9 cellular contexts compared by ENCODE assay signal in genomic region chr17:9529033-9529748, GRCh38. TPM values are rescaled to one million over a fixed set of nuclear protein-coding genes. Genes with fewer than 3 reads are reported as not detected.
DNase-seq lines count a peak whose midpoint lies in the region; ATAC-seq and TF ChIP-seq lines count a peak whose summit lies in the region.
"Had no signal": no experiment of that assay in that cellular context is flagged by ENCODE, and none has a peak within 500 bp of the region (broad histone marks: within the 10 kb centered on the region; RNA-seq: fewer than 3 reads in every experiment).

No MANE protein-coding gene starts in this region.

- no TSS peak for BruUV-seq in MCF 10A (replicated peaks; lab: Mats Ljungman, UMichigan)

- H3K4me3 Mint-ChIP-seq in MCF 10A (ENCODE audit: unreplicated experiment) = no peak overlapping the region
- H3K4me3 Mint-ChIP-seq in effector memory CD8-positive, alpha-beta T cell = no peak overlapping the region
- H3K4me3 Mint-ChIP-seq: central memory CD8-positive, alpha-beta T cell had no signal

- intact Hi-C loops in MCF 10A (cut with micrococcal nuclease) = no loop called here
- intact Hi-C loops in breast epithelium (cut with DNase I; ENCODE audit: low total_unique reads) = no loop called here
- intact Hi-C loops in uterus (cut with DNase I; ENCODE audit: low total_unique reads) = no loop called here
- intact Hi-C loops in stomach (cut with DNase I; ENCODE audit: low total_unique reads) = loop anchor here (10.0 kb wide), 1 partner anchor 534 kb away; no protein-coding TSS in a partner anchor

- H3K9me3 ChIP-seq in breast epithelium (no peaks in the 10 kb centered on the region), Peyer's patch (no peaks in the 10 kb centered on the region), gastroesophageal sphincter (no peaks in the 10 kb centered on the region), uterus (no peaks in the 10 kb centered on the region), stomach (no peaks in the 10 kb centered on the region)

- 66 to 79% methylated on average over 4 of the region's 5 CpGs for WGBS in gastroesophageal sphincter (ENCODE audit: low coverage in 1 of 2), 2 donors
- 59 to 88% (median 67%) methylated on average over 4 to 5 of the region's 5 CpGs for WGBS in stomach, 5 donors

- H3K27me3 ChIP-seq in breast epithelium (no peaks in the 10 kb centered on the region), Peyer's patch (no peaks in the 10 kb centered on the region), gastroesophageal sphincter (no peaks in the 10 kb centered on the region), uterus (no peaks in the 10 kb centered on the region), stomach (no peaks in the 10 kb centered on the region)

- H3K27ac ChIP-seq in breast epithelium (no peak overlapping the region), Peyer's patch (no peak overlapping the region), gastroesophageal sphincter (no peak overlapping the region), uterus (no peak overlapping the region), stomach (no peak overlapping the region)

- no peaks in the 10 kb centered on the region for H3K9me3 Mint-ChIP-seq in MCF 10A (ENCODE audit: unreplicated experiment)
- no peaks in the 10 kb centered on the region for H3K9me3 Mint-ChIP-seq in effector memory CD8-positive, alpha-beta T cell
- H3K9me3 Mint-ChIP-seq: central memory CD8-positive, alpha-beta T cell had no signal

- no peaks in the 10 kb centered on the region for H3K4me1 Mint-ChIP-seq in MCF 10A (ENCODE audit: insufficient read depth, unreplicated experiment)
- H3K4me1 Mint-ChIP-seq in effector memory CD8-positive, alpha-beta T cell (ENCODE audit: low read depth in 2 of 2) = peaks cover 0 to 3% of the 10 kb centered on the region in 2 donors
- H3K4me1 Mint-ChIP-seq: central memory CD8-positive, alpha-beta T cell had no signal

- TF ChIP-seq EP300 in gastroesophageal sphincter (IDR thresholded peaks at IDR 0.05) (no peak), stomach (IDR thresholded peaks at IDR 0.05) (no peak)

- H3K4me3 ChIP-seq in breast epithelium (no peak overlapping the region), Peyer's patch (no peak overlapping the region), gastroesophageal sphincter (no peak overlapping the region), uterus (no peak overlapping the region), stomach (no peak overlapping the region)

- POLR2A ChIA-PET in MCF 10A (lab: Yijun Ruan, JAX) = no interaction called here

- no peak for TF ChIP-seq POLR2A in breast epithelium (IDR thresholded peaks at IDR 0.05)
- no peak for TF ChIP-seq POLR2A in Peyer's patch (IDR thresholded peaks at IDR 0.05)
- no peak for TF ChIP-seq POLR2A in gastroesophageal sphincter (IDR thresholded peaks at IDR 0.05)
- no peak for TF ChIP-seq POLR2A in uterus (IDR thresholded peaks at IDR 0.05)
- no peak for TF ChIP-seq POLR2A in stomach (IDR thresholded peaks at IDR 0.05)

- H3K27ac Mint-ChIP-seq in MCF 10A (ENCODE audit: low read depth, unreplicated experiment) = no peak overlapping the region
- H3K27ac Mint-ChIP-seq in effector memory CD8-positive, alpha-beta T cell = peak overlapping the region in 1 of 2 donors; percentile 35

- H3K36me3 Mint-ChIP-seq in MCF 10A (ENCODE audit: insufficient read depth, unreplicated experiment) = peaks cover 7% of the 10 kb centered on the region
- H3K36me3 Mint-ChIP-seq in effector memory CD8-positive, alpha-beta T cell (ENCODE audit: insufficient read depth) = peaks cover under 1% of the 10 kb centered on the region

- H3K36me3 ChIP-seq in breast epithelium = no peaks in the 10 kb centered on the region
- H3K36me3 ChIP-seq in Peyer's patch = no peaks in the 10 kb centered on the region
- H3K36me3 ChIP-seq in gastroesophageal sphincter = no peaks in the 10 kb centered on the region
- H3K36me3 ChIP-seq in uterus = no peaks in the 10 kb centered on the region
- no peaks in the 10 kb centered on the region for H3K36me3 ChIP-seq in stomach

- DNase-seq in MCF 10A (ENCODE audit: unreplicated experiment) = peak; percentile 36
- DNase-seq in breast epithelium (ENCODE audit: low spot score in 2 of 2) = no peak
- no peak for DNase-seq in Peyer's patch
- DNase-seq in uterus = no peak
- DNase-seq in effector memory CD8-positive, alpha-beta T cell = no peak
- DNase-seq in NCI-H2029 (lab: John Stamatoyannopoulos, UW) = no peak
- DNase-seq in stomach = no peak

- CTCF ChIA-PET in MCF 10A (lab: Yijun Ruan, JAX) = interaction anchor here (0.6 to 1.0 kb wide), 3 partner anchors 11 to 326 kb away, joined by 3 to 5 read pairs (median 4); no protein-coding TSS in a partner anchor

- no peaks in the 10 kb centered on the region for H3K4me1 ChIP-seq in breast epithelium
- no peaks in the 10 kb centered on the region for H3K4me1 ChIP-seq in Peyer's patch
- H3K4me1 ChIP-seq in gastroesophageal sphincter = no peaks in the 10 kb centered on the region
- no peaks in the 10 kb centered on the region for H3K4me1 ChIP-seq in uterus
- H3K4me1 ChIP-seq in stomach = peaks cover 0 to 8% (median 3%) of the 10 kb centered on the region in 4 donors

- H3K27me3 Mint-ChIP-seq in MCF 10A (ENCODE audit: insufficient read depth, unreplicated experiment) = no peaks in the 10 kb centered on the region
- no peaks in the 10 kb centered on the region for H3K27me3 Mint-ChIP-seq in effector memory CD8-positive, alpha-beta T cell
- H3K27me3 Mint-ChIP-seq: central memory CD8-positive, alpha-beta T cell had no signal

- no peak for ATAC-seq in gastroesophageal sphincter
- no peak for ATAC-seq in effector memory CD8-positive, alpha-beta T cell (replicated peaks)

- TF ChIP-seq CTCF in MCF 10A (IDR thresholded peaks at IDR 0.05; ENCODE audit: unreplicated experiment) (peak; percentile 36), breast epithelium (IDR thresholded peaks at IDR 0.05) (peak in 1 of 3 donors; percentile 51), Peyer's patch (IDR thresholded peaks at IDR 0.05) (peak in 4 of 6 experiments; percentile 25 to 40 (median 34)), gastroesophageal sphincter (IDR thresholded peaks at IDR 0.05) (peak in 3 of 4 experiments; percentile 44 to 53 (median 49)), uterus (IDR thresholded peaks at IDR 0.05) (peak; percentile 12 to 58 (median 24)), stomach (IDR thresholded peaks at IDR 0.05) (peak in 1 of 7 experiments; percentile 7)

RNA-seq across cellular contexts. Expression of gene STX8, which starts 46.4 kb away (rescaled TPM):
- total RNA-seq in MCF 10A (2022) = 49.0 and 65.0 TPM in 2 replicates
- total RNA-seq in breast epithelium = 100 to 1,000 TPM in 1 of 3 donors, 10 to 100 TPM in 2; 54.1 to 101 (median 60.4) TPM
- total RNA-seq in Peyer's patch = 100 to 1,000 TPM in 1 of 4 donors, 10 to 100 TPM in 3; 38.8 to 102 (median 68.5) TPM
- total RNA-seq in gastroesophageal sphincter = 100 to 1,000 TPM in 1 of 4 donors, 10 to 100 TPM in 3; 67.9 to 106 (median 87.1) TPM
- 10 to 100 TPM; 22.0 to 67.3 (median 46.5) TPM for total RNA-seq in uterus
- total RNA-seq in stomach = 100 to 1,000 TPM in 1 of 5 donors, 10 to 100 TPM in 4; 21.6 to 559 (median 80.5) TPM
- polyA plus RNA-seq in stomach = 10 to 100 TPM; 58.7 to 97.6 (median 69.4) TPM

RNA-seq across cellular contexts. Expression of gene CFAP52, which starts 47.3 kb away (rescaled TPM):
- total RNA-seq in MCF 10A (2022) (not detected in 2 replicates), breast epithelium (under 1 TPM in 1 of 3 donors, not detected in 2; 0.66 TPM), Peyer's patch (not detected), gastroesophageal sphincter (1 to 10 TPM in 1 of 4 donors, under 1 TPM in 1, not detected in 2; 0.40 to 4.2 TPM), uterus (1 to 10 TPM in 2 of 4 donors, not detected in 2; 1.0 to 9.4 TPM), stomach (not detected)
- not detected for polyA plus RNA-seq in stomach
